In genomic region chrX:38052096-38052495, GRCh38 we compare ENCODE assay signal across 11 cellular contexts. TPM values are rescaled to one million over a fixed set of nuclear protein-coding genes. Genes with fewer than 3 reads are reported as not detected.
DNase-seq lines count a peak whose midpoint lies in the region; ATAC-seq lines count a peak whose summit lies in the region.
"Had no signal": no experiment of that assay in that cellular context is flagged by ENCODE, and none has a peak within 500 bp of the region (broad histone marks: within the 10 kb centered on the region; RNA-seq: fewer than 3 reads in every experiment).

No MANE protein-coding gene starts in this region.

- no peaks in the 10 kb centered on the region for H3K4me1 Mint-ChIP-seq in activated T-cell treated with anti-CD3 and anti-CD28 coated beads, Interleukin-2, amount 50 U/mL, for 4 hours (ENCODE audit: low read depth)
- peaks cover 6% of the 10 kb centered on the region for H3K4me1 Mint-ChIP-seq in stimulated activated effector memory CD8-positive, alpha-beta T cell treated with anti-CD3 and anti-CD28 coated beads, Interleukin-12 subunit alpha, Interleukin-12 subunit beta, amount 100 ng/mL, for 72 hours

- H3K4me2 ChIP-seq in Karpas-422 (ENCODE audit: low read depth, low read length, poor library complexity, severe bottlenecking): no peak overlapping the region

- H3K36me3 Mint-ChIP-seq in activated T-cell treated with anti-CD3 and anti-CD28 coated beads, Interleukin-2, amount 50 U/mL, for 4 hours (ENCODE audit: insufficient read depth): no peaks in the 10 kb centered on the region
- H3K36me3 Mint-ChIP-seq in stimulated activated effector memory CD8-positive, alpha-beta T cell treated with anti-CD3 and anti-CD28 coated beads, Interleukin-12 subunit alpha, Interleukin-12 subunit beta, amount 100 ng/mL, for 72 hours: no peaks in the 10 kb centered on the region

- no peaks in the 10 kb centered on the region for H3K36me3 ChIP-seq in Karpas-422 (ENCODE audit: insufficient read depth, low read length)
- H3K36me3 ChIP-seq: upper lobe of right lung had no signal

- no peaks in the 10 kb centered on the region for H3K4me1 ChIP-seq in Karpas-422 (ENCODE audit: low read length)
- H3K4me1 ChIP-seq: upper lobe of right lung had no signal

- no peak overlapping the region for H3K27ac ChIP-seq in Karpas-422 (ENCODE audit: low read length)
- H3K27ac ChIP-seq: upper lobe of right lung had no signal

- H3K27me3 ChIP-seq in Karpas-422 (ENCODE audit: low read length): no peaks in the 10 kb centered on the region
- H3K27me3 ChIP-seq: upper lobe of right lung had no signal

- no peak overlapping the region for H3K4me3 Mint-ChIP-seq in activated T-cell treated with anti-CD3 and anti-CD28 coated beads, Interleukin-2, amount 50 U/mL, for 4 hours
- H3K4me3 Mint-ChIP-seq in stimulated activated effector memory CD8-positive, alpha-beta T cell treated with anti-CD3 and anti-CD28 coated beads, Interleukin-12 subunit alpha, Interleukin-12 subunit beta, amount 100 ng/mL, for 72 hours: no peak overlapping the region

- H3K27me3 Mint-ChIP-seq in activated T-cell treated with anti-CD3 and anti-CD28 coated beads, Interleukin-2, amount 50 U/mL, for 4 hours (ENCODE audit: low read depth): peaks cover 2% of the 10 kb centered on the region

- no peak overlapping the region for H2AFZ ChIP-seq in Karpas-422 (ENCODE audit: low read length)

- H3K9me3 ChIP-seq in Karpas-422 (ENCODE audit: low read length): no peaks in the 10 kb centered on the region
- H3K9me3 ChIP-seq: upper lobe of right lung had no signal

- DNase-seq in activated T-cell treated with anti-CD3 and anti-CD28 coated beads, Interleukin-2, amount 50 U/mL, for 4 hours: no peak
- DNase-seq in activated T-cell treated with anti-CD3 and anti-CD28 coated beads, Interleukin-2, amount 50 U/mL, for 48 hours: no peak
- peak; percentile 34 for DNase-seq in NCI-H226
- peak; percentile 14 for DNase-seq in dermis blood vessel endothelial cell
- no peak for DNase-seq in stimulated activated effector memory CD8-positive, alpha-beta T cell treated with anti-CD3 and anti-CD28 coated beads, Interleukin-12 subunit alpha, Interleukin-12 subunit beta, amount 100 ng/mL, for 72 hours (ENCODE audit: low spot score in 2 of 2)
- DNase-seq in activated CD8-positive, alpha-beta memory T cell treated with anti-CD3 and anti-CD28 coated beads for 24 hours: no peak
- no peak for DNase-seq in Karpas-422
- DNase-seq: C1 segment of cervical spinal cord, NCI-H526 treated with DMSO at 0.1 percent for 48 hours, upper lobe of right lung had no signal

- no peak overlapping the region for H3K9ac ChIP-seq in Karpas-422 (ENCODE audit: low read length)

- H3K4me3 ChIP-seq in Karpas-422 (ENCODE audit: low read length): no peak overlapping the region
- H3K4me3 ChIP-seq: upper lobe of right lung had no signal

- H4K20me1 ChIP-seq in Karpas-422 (ENCODE audit: insufficient read depth, low read depth, low read length): no peaks in the 10 kb centered on the region

- no peaks in the 10 kb centered on the region for H3K9me2 ChIP-seq in Karpas-422 (replicated peaks; ENCODE audit: insufficient read depth, low read length)

- H3K9me3 Mint-ChIP-seq in activated T-cell treated with anti-CD3 and anti-CD28 coated beads, Interleukin-2, amount 50 U/mL, for 4 hours: no peaks in the 10 kb centered on the region
- H3K9me3 Mint-ChIP-seq in stimulated activated effector memory CD8-positive, alpha-beta T cell treated with anti-CD3 and anti-CD28 coated beads, Interleukin-12 subunit alpha, Interleukin-12 subunit beta, amount 100 ng/mL, for 72 hours: no peaks in the 10 kb centered on the region

- peak; percentile 34 to 70 for ATAC-seq in activated T-cell treated with anti-CD3 and anti-CD28 coated beads, Interleukin-2, amount 50 U/mL, for 4 hours
- ATAC-seq in stimulated activated effector memory CD8-positive, alpha-beta T cell treated with anti-CD3 and anti-CD28 coated beads, Interleukin-12 subunit alpha, Interleukin-12 subunit beta, amount 100 ng/mL, for 72 hours: peak; percentile 96
- ATAC-seq in GM21619 (IDR thresholded peaks at IDR 0.05; ENCODE audit: unreplicated experiment): no peak
- ATAC-seq: upper lobe of right lung had no signal

- H3K27ac Mint-ChIP-seq in stimulated activated effector memory CD8-positive, alpha-beta T cell treated with anti-CD3 and anti-CD28 coated beads, Interleukin-12 subunit alpha, Interleukin-12 subunit beta, amount 100 ng/mL, for 72 hours: no peak overlapping the region

- H3K79me2 ChIP-seq in Karpas-422 (ENCODE audit: low read length): no peaks in the 10 kb centered on the region

RNA-seq across cellular contexts. Expression of gene SYTL5, which starts 45.7 kb away (rescaled TPM):
- total RNA-seq in activated T-cell treated with anti-CD3 and anti-CD28 coated beads, Interleukin-2, amount 50 U/mL, for 4 hours: under 1 TPM in 1 of 3 donors, not detected in 2; 0.05 TPM
- under 0.01 TPM in 1 of 2 replicates, not detected in the other for total RNA-seq in dermis blood vessel endothelial cell
- total RNA-seq in Karpas-422 (2014; rRNA removed; shearing (Covaris generic); ENCODE audit: low replicate concordance): not detected in 2 replicates

Comparison
In these comparisons a context has a peak if more than half of its experiments do, and no peak if none do; other contexts are left out.
1. DNase-seq: peak in NCI-H226 (single experiment) and dermis blood vessel endothelial cell (single experiment); none in activated T-cell treated with anti-CD3 and anti-CD28 coated beads, Interleukin-2, amount 50 U/mL, for 4 hours (single experiment), activated T-cell treated with anti-CD3 and anti-CD28 coated beads, Interleukin-2, amount 50 U/mL, for 48 hours (0 of 2), stimulated activated effector memory CD8-positive, alpha-beta T cell treated with anti-CD3 and anti-CD28 coated beads, Interleukin-12 subunit alpha, Interleukin-12 subunit beta, amount 100 ng/mL, for 72 hours (0 of 2), activated CD8-positive, alpha-beta memory T cell treated with anti-CD3 and anti-CD28 coated beads for 24 hours (single experiment) and Karpas-422 (single experiment).